ENCODE assay signal across 8 cellular contexts in the genomic region with DNA sequence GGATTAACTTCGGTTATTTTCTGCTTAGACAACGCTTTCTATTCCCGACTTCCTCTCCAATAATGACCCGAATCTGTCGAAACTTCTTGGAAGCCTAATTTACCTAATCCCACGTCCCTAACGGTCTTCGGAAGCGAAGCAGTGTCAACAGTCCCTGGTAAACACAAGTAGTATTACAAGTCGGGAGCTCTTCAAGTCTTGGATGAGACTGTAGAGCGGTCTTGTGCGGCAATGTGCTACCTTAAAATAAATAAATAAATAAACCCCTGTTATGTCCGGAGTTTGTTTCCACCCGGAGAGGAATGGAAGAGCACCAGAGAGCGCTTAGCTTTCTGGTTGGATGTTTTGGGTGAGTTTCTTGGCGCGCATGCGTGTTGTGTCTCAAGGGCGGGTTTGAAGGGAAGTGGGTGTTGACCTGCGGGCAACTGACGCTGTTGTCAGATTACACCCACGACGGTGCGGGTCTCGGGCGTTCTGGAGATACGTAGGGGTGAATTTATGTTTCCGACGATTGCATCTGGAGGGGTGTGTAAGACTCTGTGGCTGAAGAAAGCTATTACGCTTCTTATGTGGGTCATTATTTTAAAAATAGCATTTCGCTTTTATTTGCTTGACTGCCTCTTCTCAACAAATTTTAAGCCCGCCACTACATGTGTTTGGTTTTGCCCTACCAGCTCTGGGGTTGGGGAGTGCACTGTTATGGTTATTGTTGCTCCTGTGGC. TPM values are rescaled to one million over a fixed set of nuclear protein-coding genes. Genes with fewer than 3 reads are reported as not detected.
DNase-seq lines count a peak whose midpoint lies in the region; ATAC-seq and TF ChIP-seq lines count a peak whose summit lies in the region.

A gene (plus strand): TSS at position 431 of the 722 bp plus-strand sequence. CDS start 546 bp downstream, outside the sequence.
A gene with protein sequence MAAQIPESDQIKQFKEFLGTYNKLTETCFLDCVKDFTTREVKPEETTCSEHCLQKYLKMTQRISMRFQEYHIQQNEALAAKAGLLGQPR (minus strand): TSS at position 243 of the 722 bp plus-strand sequence. CDS start 15,586 bp downstream, outside the sequence.

- intact Hi-C loops in left lung (cut with DNase I) = no loop called here

- H3K4me1 ChIP-seq in left lung = peaks cover 10 to 35% of the 10 kb centered on the region in 2 donors

- peak within 1 kb of the TSS; percentile 91 to 94 for H3K27ac ChIP-seq in left lung

- no peaks in the 10 kb centered on the region for H3K9me3 ChIP-seq in left lung

- peaks cover 0 to 18% of the 10 kb centered on the region in 2 donors for H3K36me3 ChIP-seq in left lung

- DNase-seq in C1 segment of cervical spinal cord (lab: John Stamatoyannopoulos, UW) (peak; percentile 41 to 93 (median 88)), NCI-H748 treated with DMSO at 0.1 percent for 48 hours (lab: John Stamatoyannopoulos, UW) (peak; percentile 98), dermis blood vessel endothelial cell (peak; percentile 100), left lung (peak; percentile 95 to 97)
- DNase-seq in activated CD4-positive, alpha-beta T cell treated with anti-CD3 and anti-CD28 coated beads, Interleukin-2, amount 50 U/mL, for 24 hours (ENCODE audit: low read depth in 1 of 2, low spot score in 1 of 2) = peak; percentile 86 to 96
- DNase-seq in stimulated activated CD4-positive, alpha-beta T cell treated with anti-CD3 and anti-CD28 coated beads, Interleukin-2, amount 100 ng/mL, for 48 hours = peak; percentile 90

- ATAC-seq in GM19372 (IDR thresholded peaks at IDR 0.05; ENCODE audit: low read depth, unreplicated experiment) (peak; percentile 90), HG03558 (IDR thresholded peaks at IDR 0.05; ENCODE audit: extremely low read depth, unreplicated experiment) (peak; percentile 77), left lung (peak; percentile 97)

- H3K27me3 ChIP-seq in left lung = no peaks in the 10 kb centered on the region

- no peak for TF ChIP-seq CTCF in left lung (IDR thresholded peaks at IDR 0.05)

- H3K4me3 ChIP-seq in left lung = peak within 1 kb of the TSS; percentile 88 to 91

RNA-seq across cellular contexts. Expression of the first gene that starts in this region (rescaled TPM):
- total RNA-seq in dermis blood vessel endothelial cell (20.9 and 36.8 TPM in 2 replicates), left lung (10 to 100 TPM; 14.2 to 19.4 TPM)

RNA-seq across cellular contexts. Expression of the second gene that starts in this region (rescaled TPM):
- total RNA-seq in dermis blood vessel endothelial cell = 17.0 and 17.5 TPM in 2 replicates
- 10 to 100 TPM; 22.5 to 29.8 TPM for total RNA-seq in left lung

Comparison
In these comparisons a context has a peak if more than half of its experiments do, and no peak if none do; other contexts are left out.
1. Peak in every context shown above with its lines: DNase-seq, ATAC-seq, H3K4me3 ChIP-seq and H3K27ac ChIP-seq.